Comparison of ENCODE assay signal across 8 cellular contexts in genomic region chr6:161168281-161168891, GRCh38.
A peak's percentile ranks its signal among the peaks of the same experiment; 100 is the strongest.
DNase-seq lines count a peak whose midpoint lies in the region; ATAC-seq lines count a peak whose summit lies in the region.

No MANE protein-coding gene starts in this region.

- peak overlapping the region; percentile 61; the same call in 1 of the 2 replicates for H3K27ac ChIP-seq in HUES64 (ENCODE audit: low read depth, low read length)

- H3K4me3 Mint-ChIP-seq in activated T-helper 17 cell treated with anti-CD3 and anti-CD28 coated beads, Interleukin-2, amount 50 U/mL, for 72 hours: no peak overlapping the region
- no peak overlapping the region for H3K4me3 Mint-ChIP-seq in activated CD4-positive, alpha-beta memory T cell treated with anti-CD3 and anti-CD28 coated beads, Interleukin-2, amount 10 ng/mL, durations not matched to agents 7 days and 5 days

- 53% methylated on average over 14 of the region's 14 CpGs for WGBS in HUES64

- no peaks in the 10 kb centered on the region for H3K9me3 ChIP-seq in HUES64 (ENCODE audit: insufficient read depth, low read depth, low read length)

- H3K9me3 Mint-ChIP-seq in activated T-helper 17 cell treated with anti-CD3 and anti-CD28 coated beads, Interleukin-2, amount 50 U/mL, for 72 hours: no peaks in the 10 kb centered on the region
- H3K9me3 Mint-ChIP-seq in activated CD4-positive, alpha-beta memory T cell treated with anti-CD3 and anti-CD28 coated beads, Interleukin-2, amount 10 ng/mL, durations not matched to agents 7 days and 5 days: peaks cover 7% of the 10 kb centered on the region

- ATAC-seq in activated T-helper 17 cell treated with anti-CD3 and anti-CD28 coated beads, Interleukin-2, amount 50 U/mL, for 72 hours (replicated peaks): no peak

- H3K4me1 ChIP-seq in HUES64 (ENCODE audit: insufficient read depth, low read length): peaks cover 28% of the 10 kb centered on the region

- no peak overlapping the region for H3K9ac ChIP-seq in HUES64 (ENCODE audit: low read depth, low read length)

- H3K27me3 ChIP-seq in HUES64 (ENCODE audit: insufficient read depth, low read length): no peaks in the 10 kb centered on the region

- H3K27ac Mint-ChIP-seq in activated T-helper 17 cell treated with anti-CD3 and anti-CD28 coated beads, Interleukin-2, amount 50 U/mL, for 72 hours: peak overlapping the region; percentile 3
- H3K27ac Mint-ChIP-seq in activated CD4-positive, alpha-beta memory T cell treated with anti-CD3 and anti-CD28 coated beads, Interleukin-2, amount 10 ng/mL, durations not matched to agents 7 days and 5 days: no peak overlapping the region

- DNase-seq in AG08395 (ENCODE audit: low spot score): peak; percentile 80
- DNase-seq in iPS-NIHi11 (ENCODE audit: low spot score): peak; percentile 42
- DNase-seq in effector CD4-positive, alpha-beta T cell: no peak
- DNase-seq in activated CD4-positive, alpha-beta T cell treated with anti-CD3 and anti-CD28 coated beads, Interleukin-2, amount 50 U/mL, for 4 hours: no peak
- no peak for DNase-seq in activated CD4-positive, alpha-beta memory T cell treated with anti-CD3 and anti-CD28 coated beads, Interleukin-2, amount 10 ng/mL, durations not matched to agents 7 days and 5 days
- no peak for DNase-seq in activated CD8-positive, alpha-beta memory T cell treated with anti-CD3 and anti-CD28 coated beads, Interleukin-2, amount 50 U/mL, for 4 hours

- no peaks in the 10 kb centered on the region for H3K27me3 Mint-ChIP-seq in activated T-helper 17 cell treated with anti-CD3 and anti-CD28 coated beads, Interleukin-2, amount 50 U/mL, for 72 hours
- H3K27me3 Mint-ChIP-seq in activated CD4-positive, alpha-beta memory T cell treated with anti-CD3 and anti-CD28 coated beads, Interleukin-2, amount 10 ng/mL, durations not matched to agents 7 days and 5 days: no peaks in the 10 kb centered on the region

- no peak overlapping the region for H3K4me3 ChIP-seq in HUES64 (ENCODE audit: low read length)

- peaks cover 27% of the 10 kb centered on the region for H3K36me3 Mint-ChIP-seq in activated T-helper 17 cell treated with anti-CD3 and anti-CD28 coated beads, Interleukin-2, amount 50 U/mL, for 72 hours (ENCODE audit: low read depth)
- H3K36me3 Mint-ChIP-seq in activated CD4-positive, alpha-beta memory T cell treated with anti-CD3 and anti-CD28 coated beads, Interleukin-2, amount 10 ng/mL, durations not matched to agents 7 days and 5 days (ENCODE audit: low read depth): peaks cover 21% of the 10 kb centered on the region

- peaks cover 14% of the 10 kb centered on the region for H3K4me1 Mint-ChIP-seq in activated T-helper 17 cell treated with anti-CD3 and anti-CD28 coated beads, Interleukin-2, amount 50 U/mL, for 72 hours
- H3K4me1 Mint-ChIP-seq in activated CD4-positive, alpha-beta memory T cell treated with anti-CD3 and anti-CD28 coated beads, Interleukin-2, amount 10 ng/mL, durations not matched to agents 7 days and 5 days: peaks cover 11% of the 10 kb centered on the region

- CTCF ChIA-PET in activated CD4-positive, alpha-beta memory T cell treated with anti-CD3 and anti-CD28 coated beads, Interleukin-2, amount 10 ng/mL, durations not matched to agents 7 days and 5 days (lab: Charles Lee): no interaction called here

- POLR2A ChIA-PET in activated CD4-positive, alpha-beta memory T cell treated with anti-CD3 and anti-CD28 coated beads, Interleukin-2, amount 10 ng/mL, durations not matched to agents 7 days and 5 days (lab: Charles Lee): no interaction called here

- H3K36me3 ChIP-seq in HUES64 (ENCODE audit: insufficient read depth, low read length): peaks cover 26% of the 10 kb centered on the region

Comparison
In these comparisons a context has a peak if more than half of its experiments do, and no peak if none do; other contexts are left out.
1. DNase-seq: peak in AG08395 (single experiment) and iPS-NIHi11 (single experiment); none in effector CD4-positive, alpha-beta T cell (single experiment), activated CD4-positive, alpha-beta T cell treated with anti-CD3 and anti-CD28 coated beads, Interleukin-2, amount 50 U/mL, for 4 hours (0 of 2), activated CD4-positive, alpha-beta memory T cell treated with anti-CD3 and anti-CD28 coated beads, Interleukin-2, amount 10 ng/mL, durations not matched to agents 7 days and 5 days (single experiment) and activated CD8-positive, alpha-beta memory T cell treated with anti-CD3 and anti-CD28 coated beads, Interleukin-2, amount 50 U/mL, for 4 hours (single experiment).